ENCODE assay signal across 11 cellular contexts in genomic region chr20:24634855-24635254, GRCh38.
A peak's percentile ranks its signal among the peaks of the same experiment; 100 is the strongest.
DNase-seq lines count a peak whose midpoint lies in the region; ATAC-seq and TF ChIP-seq lines count a peak whose summit lies in the region.
"Had no signal": no experiment of that assay in that cellular context is flagged by ENCODE, and none has a peak within 500 bp of the region (broad histone marks: within the 10 kb centered on the region; RNA-seq: fewer than 3 reads in every experiment).

No MANE protein-coding gene starts in this region.

- no peaks in the 10 kb centered on the region for H4K20me1 ChIP-seq in SK-N-SH (ENCODE audit: insufficient read depth)

- no peak for ATAC-seq in stimulated activated effector memory CD8-positive, alpha-beta T cell treated with anti-CD3 and anti-CD28 coated beads, Interleukin-12 subunit alpha, Interleukin-12 subunit beta, amount 100 ng/mL, for 72 hours
- ATAC-seq: naive thymus-derived CD8-positive, alpha-beta T cell had no signal

- no peaks in the 10 kb centered on the region for H3K9me3 Mint-ChIP-seq in stimulated activated effector memory CD8-positive, alpha-beta T cell treated with anti-CD3 and anti-CD28 coated beads, Interleukin-12 subunit alpha, Interleukin-12 subunit beta, amount 100 ng/mL, for 72 hours
- H3K9me3 Mint-ChIP-seq: naive thymus-derived CD8-positive, alpha-beta T cell had no signal

- TF ChIP-seq CTCF in SK-N-SH (IDR thresholded peaks at IDR 0.05), result no peak

- POLR2A ChIA-PET in SK-N-SH (lab: Yijun Ruan, JAX), result no interaction called here

- H3K9ac ChIP-seq in SK-N-SH (no peak overlapping the region), skeletal muscle satellite cell (ENCODE audit: low read depth, low read length) (peak overlapping the region; percentile 26)

- no peaks in the 10 kb centered on the region for H3K4me1 Mint-ChIP-seq in stimulated activated effector memory CD8-positive, alpha-beta T cell treated with anti-CD3 and anti-CD28 coated beads, Interleukin-12 subunit alpha, Interleukin-12 subunit beta, amount 100 ng/mL, for 72 hours

- intact Hi-C loops in head of caudate nucleus (cut with DNase I), result no loop called here

- H3K4me1 ChIP-seq in SK-N-SH (ENCODE audit: control insufficient read depth in 1 of 2, insufficient read depth in 2 of 2, low read depth in 1 of 2, low read length in 1 of 2) (peaks cover 15 to 17% of the 10 kb centered on the region in 2 experiments), skeletal muscle satellite cell (ENCODE audit: control insufficient read depth, insufficient read depth, low read length) (peaks cover 26% of the 10 kb centered on the region)
- H3K4me1 ChIP-seq: vagina had no signal

- no peaks in the 10 kb centered on the region for H3K9me2 ChIP-seq in SK-N-SH

- TF ChIP-seq RAD21 in SK-N-SH (IDR thresholded peaks at IDR 0.05; ENCODE audit: low read length), result no peak

- H2AFZ ChIP-seq in SK-N-SH (ENCODE audit: low read depth), result peak overlapping the region; percentile 27; the same call in 1 of the 2 replicates

- H3K27ac ChIP-seq in SK-N-SH (ENCODE audit: low read depth in 2 of 2, low read length in 1 of 2), result peak overlapping the region in 1 of 2 experiments; percentile 21; a peak in 1 of 4 replicates
- H3K27ac ChIP-seq: 22Rv1, vagina had no signal

- DNase-seq in DMS 273 (lab: John Stamatoyannopoulos, UW; ENCODE audit: unreplicated experiment), result peak; percentile 64
- DNase-seq in DMS 273 treated with DMSO at 0.1 percent for 48 hours (lab: John Stamatoyannopoulos, UW), result no peak
- DNase-seq in SK-N-SH, result no peak
- DNase-seq in head of caudate nucleus, result peak; percentile 51 to 93 (median 80)
- DNase-seq in stimulated activated CD4-positive, alpha-beta T cell treated with anti-CD3 and anti-CD28 coated beads, Interleukin-1b, Interleukin-23, amount 100 ng/mL, for 48 hours, result no peak
- no peak for DNase-seq in stimulated activated effector memory CD8-positive, alpha-beta T cell treated with anti-CD3 and anti-CD28 coated beads, Interleukin-12 subunit alpha, Interleukin-12 subunit beta, amount 100 ng/mL, for 72 hours (ENCODE audit: low spot score in 2 of 2)
- no peak for DNase-seq in activated naive CD4-positive, alpha-beta T cell treated with Interleukin-2 at 50 U/mL for 16 hours
- DNase-seq: naive thymus-derived CD8-positive, alpha-beta T cell had no signal

- no peak overlapping the region for H3K27ac Mint-ChIP-seq in stimulated activated effector memory CD8-positive, alpha-beta T cell treated with anti-CD3 and anti-CD28 coated beads, Interleukin-12 subunit alpha, Interleukin-12 subunit beta, amount 100 ng/mL, for 72 hours

- H3K36me3 ChIP-seq in SK-N-SH (replicated peaks in 1 of 2; ENCODE audit: control insufficient read depth in 1 of 2, insufficient read depth in 2 of 2, low read length in 1 of 2) (no peaks in the 10 kb centered on the region), skeletal muscle satellite cell (ENCODE audit: insufficient read depth, low read length) (no peaks in the 10 kb centered on the region)
- H3K36me3 ChIP-seq: vagina had no signal

- no peaks in the 10 kb centered on the region for H3F3A ChIP-seq in SK-N-SH (replicated peaks; ENCODE audit: insufficient read depth)

- no peak overlapping the region for H3K4me3 Mint-ChIP-seq in stimulated activated effector memory CD8-positive, alpha-beta T cell treated with anti-CD3 and anti-CD28 coated beads, Interleukin-12 subunit alpha, Interleukin-12 subunit beta, amount 100 ng/mL, for 72 hours
- H3K4me3 Mint-ChIP-seq: naive thymus-derived CD8-positive, alpha-beta T cell had no signal

- TF ChIP-seq EP300 in SK-N-SH (IDR thresholded peaks at IDR 0.05; ENCODE audit: borderline replicate concordance in 1 of 2, low read depth in 1 of 2, low read length in 1 of 2), result no peak

- CTCF ChIA-PET in SK-N-SH (lab: Yijun Ruan, JAX), result interaction anchor here (1.0 to 1.6 kb wide), 3 partner anchors 8 to 147 kb away, joined by 3 to 6 read pairs (median 3); no protein-coding TSS in a partner anchor

- H3K9me3 ChIP-seq in SK-N-SH (no peaks in the 10 kb centered on the region), skeletal muscle satellite cell (replicated peaks; ENCODE audit: low read length) (no peaks in the 10 kb centered on the region)
- H3K9me3 ChIP-seq: vagina had no signal

- no peaks in the 10 kb centered on the region for H3K27me3 ChIP-seq in SK-N-SH (ENCODE audit: insufficient read depth)
- H3K27me3 ChIP-seq in skeletal muscle satellite cell (ENCODE audit: control insufficient read depth, insufficient read depth, low read length), result no peaks in the 10 kb centered on the region
- H3K27me3 ChIP-seq: vagina had no signal

- no peaks in the 10 kb centered on the region for H3K79me2 ChIP-seq in SK-N-SH (ENCODE audit: insufficient read depth)

- H3K4me2 ChIP-seq in SK-N-SH (peak overlapping the region; percentile 45; the same call in 1 of the 2 replicates), skeletal muscle satellite cell (ENCODE audit: low read length) (peak overlapping the region; percentile 74)

- H3K36me3 Mint-ChIP-seq in stimulated activated effector memory CD8-positive, alpha-beta T cell treated with anti-CD3 and anti-CD28 coated beads, Interleukin-12 subunit alpha, Interleukin-12 subunit beta, amount 100 ng/mL, for 72 hours, result no peaks in the 10 kb centered on the region
- H3K36me3 Mint-ChIP-seq: naive thymus-derived CD8-positive, alpha-beta T cell had no signal

- no peak overlapping the region for H3K4me3 ChIP-seq in SK-N-SH (ENCODE audit: low read depth in 2 of 2, low read length in 1 of 2)
- H3K4me3 ChIP-seq in skeletal muscle satellite cell (ENCODE audit: low read length), result peak overlapping the region; percentile 48
- H3K4me3 ChIP-seq: vagina had no signal

- WGBS in SK-N-SH (ENCODE audit: low lambda C conversion rate), result 27% methylated on average over 7 of the region's 9 CpGs

TF ChIP-seq in SK-N-SH, 30 proteins besides CTCF, POLR2A, EP300 and RAD21:
- TF ChIP-seq FOSL2 (IDR thresholded peaks at IDR 0.05; ENCODE audit: borderline replicate concordance, low read depth) (0 out of 2 replicates have a peak, but pooled peaks have one; percentile 8), REST (IDR thresholded peaks at IDR 0.05; ENCODE audit: low read depth, low read length) (no peak), ZBTB33 (IDR thresholded peaks at IDR 0.05; ENCODE audit: borderline replicate concordance, low read depth) (no peak), RXRA (IDR thresholded peaks at IDR 0.05; ENCODE audit: borderline replicate concordance, low read depth) (no peak), CHD2 (IDR thresholded peaks at IDR 0.05; ENCODE audit: low read length, partially characterized antibody) (no peak), SIN3A (IDR thresholded peaks at IDR 0.05; ENCODE audit: borderline replicate concordance, low read depth, low read length) (no peak)
- TF ChIP-seq, protein P1, sequence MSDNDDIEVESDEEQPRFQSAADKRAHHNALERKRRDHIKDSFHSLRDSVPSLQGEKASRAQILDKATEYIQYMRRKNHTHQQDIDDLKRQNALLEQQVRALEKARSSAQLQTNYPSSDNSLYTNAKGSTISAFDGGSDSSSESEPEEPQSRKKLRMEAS (IDR thresholded peaks at IDR 0.05; ENCODE audit: low read depth), result 0 out of 2 replicates have a peak, but pooled peaks have one; percentile 24

Comparison
In these comparisons a context has a peak if more than half of its experiments do, and no peak if none do; other contexts are left out.
1. DNase-seq: peak in DMS 273 (single experiment) and head of caudate nucleus (42 of 42); none in DMS 273 treated with DMSO at 0.1 percent for 48 hours (single experiment), SK-N-SH (single experiment), stimulated activated CD4-positive, alpha-beta T cell treated with anti-CD3 and anti-CD28 coated beads, Interleukin-1b, Interleukin-23, amount 100 ng/mL, for 48 hours (single experiment), stimulated activated effector memory CD8-positive, alpha-beta T cell treated with anti-CD3 and anti-CD28 coated beads, Interleukin-12 subunit alpha, Interleukin-12 subunit beta, amount 100 ng/mL, for 72 hours (0 of 2) and activated naive CD4-positive, alpha-beta T cell treated with Interleukin-2 at 50 U/mL for 16 hours (single experiment).